In the genomic region with DNA sequence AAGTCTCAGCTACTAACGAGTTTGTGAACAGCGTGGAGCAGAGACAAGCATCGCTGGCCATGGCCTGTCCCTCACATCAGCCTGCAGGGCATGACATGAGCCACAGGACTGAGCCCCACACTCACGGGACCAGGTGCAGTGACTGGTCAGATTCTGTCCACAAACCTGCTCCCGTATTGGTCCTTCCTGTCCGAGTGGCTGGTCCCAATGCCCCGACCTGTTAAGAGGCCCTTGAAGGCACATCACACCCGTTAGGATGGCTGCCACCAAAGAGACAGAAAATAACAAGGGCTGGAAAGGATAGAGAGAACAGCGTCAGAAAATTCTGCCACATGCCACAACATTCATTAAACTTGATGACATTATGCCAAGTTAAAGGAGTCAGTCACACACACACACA, we compare ENCODE assay signal across 34 cellular contexts.
"Had no signal": no experiment of that assay in that cellular context is flagged by ENCODE, and none has a peak within 500 bp of the region (broad histone marks: within the 10 kb centered on the region; RNA-seq: fewer than 3 reads in every experiment).

No MANE protein-coding gene starts in this region.

- H3K36me3 ChIP-seq: adrenal gland, breast epithelium, cardiac muscle cell, colonic mucosa, esophagus squamous epithelium, gastroesophageal sphincter, WERI-Rb-1 had no signal

- H3K4me1 ChIP-seq: adrenal gland, body of pancreas, breast epithelium, colonic mucosa, gastroesophageal sphincter had no signal

- H3K4me3 ChIP-seq: adrenal gland, body of pancreas, breast epithelium, cardiac muscle cell, colonic mucosa, esophagus squamous epithelium, gastroesophageal sphincter had no signal

- ATAC-seq: activated CD4-positive, CD25-positive, alpha-beta regulatory T cell treated with anti-CD3 and anti-CD28 coated beads, Interleukin-2, amount 50 U/mL, for 24 hours; activated CD8-positive, alpha-beta memory T cell treated with anti-CD3 and anti-CD28 coated beads, Interleukin-2, amount 10 ng/mL, durations not matched to agents 7 days and 5 days; activated CD8-positive, alpha-beta T cell treated with anti-CD3 and anti-CD28 coated beads, Interleukin-2, amount 10 ng/mL, durations not matched to agents 7 days and 5 days; activated naive CD8-positive, alpha-beta T cell treated with anti-CD3 and anti-CD28 coated beads, Interleukin-2, amount 50 U/mL, for 24 hours; body of pancreas; gastroesophageal sphincter; T-helper 17 cell had no signal

- H3K4me1 Mint-ChIP-seq: activated B cell treated with CpG ODN at 0.5 μM for 24 hours; activated CD8-positive, alpha-beta memory T cell treated with anti-CD3 and anti-CD28 coated beads, Interleukin-2, amount 10 ng/mL, durations not matched to agents 7 days and 5 days; activated naive CD4-positive, alpha-beta T cell treated with anti-CD3 and anti-CD28 coated beads, Interleukin-2, amount 50 U/mL, for 24 hours; activated naive CD8-positive, alpha-beta T cell treated with anti-CD3 and anti-CD28 coated beads for 36 hours; activated naive CD8-positive, alpha-beta T cell treated with anti-CD3 and anti-CD28 coated beads, Interleukin-2, amount 50 U/mL, for 24 hours had no signal

- H3K9me3 Mint-ChIP-seq: activated B cell treated with CpG ODN at 0.5 μM for 24 hours; activated naive CD4-positive, alpha-beta T cell treated with anti-CD3 and anti-CD28 coated beads for 36 hours; activated naive CD4-positive, alpha-beta T cell treated with anti-CD3 and anti-CD28 coated beads, Interleukin-2, amount 50 U/mL, for 24 hours; activated naive CD8-positive, alpha-beta T cell treated with anti-CD3 and anti-CD28 coated beads for 36 hours; activated naive CD8-positive, alpha-beta T cell treated with anti-CD3 and anti-CD28 coated beads, Interleukin-2, amount 50 U/mL, for 24 hours; activated T-helper 1 cell treated with anti-CD3 and anti-CD28 coated beads, Interleukin-12 subunit alpha, Interleukin-12 subunit beta, Interleukin-2, Interleukin-4 antibody, amounts not matched to agents 30 ng/mL and 10 ng/mL and 1 ng/mL, durations not matched to agents 14 hours and 24 hours and 36 hours; activated T-helper 2 cell treated with anti-CD3 and anti-CD28 coated beads, Interferon-gamma antibody, Interleukin-2, Interleukin-4, amounts not matched to agents 10 μg/mL and 5 μg/mL and 100 μg/mL, durations not matched to agents 14 hours and 24 hours and 36 hours; T-helper 2 cell treated with Interferon-gamma antibody and Interleukin-4, amounts not matched to agents 5 μg/mL and 100 μg/mL, for 36 hours had no signal

- DNase-seq: activated B cell treated with CpG ODN at 0.5 μM for 24 hours; activated CD4-positive, alpha-beta T cell treated with anti-CD3 and anti-CD28 coated beads for 48 hours; activated CD4-positive, alpha-beta T cell treated with anti-CD3 and anti-CD28 coated beads, Interleukin-2, amount 50 U/mL, for 1 hour; activated CD4-positive, alpha-beta T cell treated with anti-CD3 and anti-CD28 coated beads, Interleukin-2, amount 50 U/mL, for 48 hours; activated CD8-positive, alpha-beta memory T cell treated with anti-CD3 and anti-CD28 coated beads, Interleukin-2, amount 10 ng/mL, durations not matched to agents 7 days and 5 days; activated CD8-positive, alpha-beta memory T cell treated with anti-CD3 and anti-CD28 coated beads, Interleukin-2, amount 50 U/mL, for 4 hours; activated CD8-positive, alpha-beta T cell treated with anti-CD3 and anti-CD28 coated beads, Interleukin-2, amount 10 ng/mL, durations not matched to agents 7 days and 5 days; activated effector memory CD4-positive, alpha-beta T cell treated with anti-CD3 and anti-CD28 coated beads, Interleukin-2, amount 50 U/mL, for 16 hours; activated naive CD4-positive, alpha-beta T cell treated with anti-CD3 and anti-CD28 coated beads for 36 hours; activated naive CD8-positive, alpha-beta T cell treated with anti-CD3 and anti-CD28 coated beads for 36 hours; activated naive CD8-positive, alpha-beta T cell treated with anti-CD3 and anti-CD28 coated beads, Interleukin-2, amount 50 U/mL, for 24 hours; activated T-cell treated with anti-CD3 and anti-CD28 coated beads, Interleukin-2, amount 50 U/mL, for 1 hour; activated T-cell treated with anti-CD3 and anti-CD28 coated beads, Interleukin-2, amount 50 U/mL, for 48 hours; adrenal gland; amygdala; body of pancreas; central memory CD4-positive, alpha-beta T cell; cerebellar nuclear complex; colonic mucosa; effector CD8-positive, alpha-beta T cell; esophagus squamous epithelium; foreskin melanocyte; T-helper 1 cell; T-helper 17 cell; T1000; WERI-Rb-1 had no signal

- H3K27ac Mint-ChIP-seq: activated B cell treated with CpG ODN at 0.5 μM for 24 hours; activated CD8-positive, alpha-beta memory T cell treated with anti-CD3 and anti-CD28 coated beads, Interleukin-2, amount 10 ng/mL, durations not matched to agents 7 days and 5 days; activated CD8-positive, alpha-beta T cell treated with anti-CD3 and anti-CD28 coated beads, Interleukin-2, amount 10 ng/mL, durations not matched to agents 7 days and 5 days; activated naive CD4-positive, alpha-beta T cell treated with anti-CD3 and anti-CD28 coated beads for 36 hours; activated naive CD4-positive, alpha-beta T cell treated with anti-CD3 and anti-CD28 coated beads, Interleukin-2, amount 50 U/mL, for 24 hours; activated naive CD8-positive, alpha-beta T cell treated with anti-CD3 and anti-CD28 coated beads for 36 hours; activated naive CD8-positive, alpha-beta T cell treated with anti-CD3 and anti-CD28 coated beads, Interleukin-2, amount 50 U/mL, for 24 hours; activated T-helper 1 cell treated with anti-CD3 and anti-CD28 coated beads, Interleukin-12 subunit alpha, Interleukin-12 subunit beta, Interleukin-2, Interleukin-4 antibody, amounts not matched to agents 30 ng/mL and 10 ng/mL and 1 ng/mL, durations not matched to agents 14 hours and 24 hours and 36 hours; activated T-helper 2 cell treated with anti-CD3 and anti-CD28 coated beads, Interferon-gamma antibody, Interleukin-2, Interleukin-4, amounts not matched to agents 10 μg/mL and 5 μg/mL and 100 μg/mL, durations not matched to agents 14 hours and 24 hours and 36 hours; T-helper 17 cell; T-helper 2 cell treated with Interferon-gamma antibody and Interleukin-4, amounts not matched to agents 5 μg/mL and 100 μg/mL, for 36 hours had no signal

- H3K27me3 ChIP-seq: adrenal gland, body of pancreas, colonic mucosa, esophagus squamous epithelium had no signal

- H3K9me3 ChIP-seq: adrenal gland, body of pancreas, breast epithelium, colonic mucosa, esophagus squamous epithelium, gastroesophageal sphincter had no signal

- H3K27ac ChIP-seq: adrenal gland, body of pancreas, breast epithelium, cardiac muscle cell, colonic mucosa, esophagus squamous epithelium, gastroesophageal sphincter, WERI-Rb-1 had no signal

- H3K27me3 Mint-ChIP-seq: activated B cell treated with CpG ODN at 0.5 μM for 24 hours; activated CD8-positive, alpha-beta memory T cell treated with anti-CD3 and anti-CD28 coated beads, Interleukin-2, amount 10 ng/mL, durations not matched to agents 7 days and 5 days; activated naive CD8-positive, alpha-beta T cell treated with anti-CD3 and anti-CD28 coated beads for 36 hours; activated naive CD8-positive, alpha-beta T cell treated with anti-CD3 and anti-CD28 coated beads, Interleukin-2, amount 50 U/mL, for 24 hours had no signal

- H3K4me3 Mint-ChIP-seq: activated B cell treated with CpG ODN at 0.5 μM for 24 hours; activated CD8-positive, alpha-beta memory T cell treated with anti-CD3 and anti-CD28 coated beads, Interleukin-2, amount 10 ng/mL, durations not matched to agents 7 days and 5 days; activated CD8-positive, alpha-beta T cell treated with anti-CD3 and anti-CD28 coated beads, Interleukin-2, amount 10 ng/mL, durations not matched to agents 7 days and 5 days; activated naive CD4-positive, alpha-beta T cell treated with anti-CD3 and anti-CD28 coated beads for 36 hours; activated naive CD4-positive, alpha-beta T cell treated with anti-CD3 and anti-CD28 coated beads, Interleukin-2, amount 50 U/mL, for 24 hours; activated naive CD8-positive, alpha-beta T cell treated with anti-CD3 and anti-CD28 coated beads for 36 hours; activated naive CD8-positive, alpha-beta T cell treated with anti-CD3 and anti-CD28 coated beads, Interleukin-2, amount 50 U/mL, for 24 hours; activated T-helper 1 cell treated with anti-CD3 and anti-CD28 coated beads, Interleukin-12 subunit alpha, Interleukin-12 subunit beta, Interleukin-2, Interleukin-4 antibody, amounts not matched to agents 30 ng/mL and 10 ng/mL and 1 ng/mL, durations not matched to agents 14 hours and 24 hours and 36 hours; T-helper 17 cell; T-helper 2 cell treated with Interferon-gamma antibody and Interleukin-4, amounts not matched to agents 5 μg/mL and 100 μg/mL, for 36 hours had no signal

- H3K36me3 Mint-ChIP-seq: activated CD8-positive, alpha-beta memory T cell treated with anti-CD3 and anti-CD28 coated beads, Interleukin-2, amount 10 ng/mL, durations not matched to agents 7 days and 5 days; activated naive CD4-positive, alpha-beta T cell treated with anti-CD3 and anti-CD28 coated beads, Interleukin-2, amount 50 U/mL, for 24 hours; activated naive CD8-positive, alpha-beta T cell treated with anti-CD3 and anti-CD28 coated beads for 36 hours had no signal
